Comparison of ENCODE assay signal across 21 cellular contexts in genomic region chr2:104429978-104430740, GRCh38.
DNase-seq lines count a peak whose midpoint lies in the region; TF ChIP-seq lines count a peak whose summit lies in the region.
"Had no signal": no experiment of that assay in that cellular context is flagged by ENCODE, and none has a peak within 500 bp of the region (broad histone marks: within the 10 kb centered on the region; RNA-seq: fewer than 3 reads in every experiment).

No MANE protein-coding gene starts in this region.

- no peaks in the 10 kb centered on the region for H3K27me3 Mint-ChIP-seq in chondrocyte (ENCODE audit: low read depth)

- H3K4me3 Mint-ChIP-seq in chondrocyte (ENCODE audit: unreplicated experiment): no peak overlapping the region
- H3K4me3 Mint-ChIP-seq: activated CD4-positive, alpha-beta T cell treated with anti-CD3 and anti-CD28 coated beads, Interleukin-2, amount 10 ng/mL, durations not matched to agents 24 days and 14 days; activated naive CD8-positive, alpha-beta T cell; central memory CD8-positive, alpha-beta T cell had no signal

- TF ChIP-seq EP300 in suprapubic skin (IDR thresholded peaks at IDR 0.05): no peak

- no peak for TF ChIP-seq POLR2A in suprapubic skin (IDR thresholded peaks at IDR 0.05)

- no peak overlapping the region for H3K27ac Mint-ChIP-seq in chondrocyte (ENCODE audit: unreplicated experiment)
- H3K27ac Mint-ChIP-seq: activated CD4-positive, alpha-beta T cell treated with anti-CD3 and anti-CD28 coated beads, Interleukin-2, amount 10 ng/mL, durations not matched to agents 24 days and 14 days; activated naive CD8-positive, alpha-beta T cell had no signal

- no peak overlapping the region for H3K4me3 ChIP-seq in SJCRH30
- H3K4me3 ChIP-seq in suprapubic skin: no peak overlapping the region
- H3K4me3 ChIP-seq in HAP-1: no peak overlapping the region
- H3K4me3 ChIP-seq: GM12878, tibial nerve had no signal

- no peak overlapping the region for H3K27ac ChIP-seq in SJCRH30
- peak overlapping the region; percentile 89 for H3K27ac ChIP-seq in temporal lobe (ENCODE audit: low read depth, low read length)
- H3K27ac ChIP-seq in suprapubic skin: no peak overlapping the region
- H3K27ac ChIP-seq: tibial nerve had no signal

- H3K27me3 ChIP-seq in SJCRH30: no peaks in the 10 kb centered on the region
- H3K27me3 ChIP-seq in suprapubic skin: peaks cover 5% of the 10 kb centered on the region
- no peaks in the 10 kb centered on the region for H3K27me3 ChIP-seq in HAP-1 (ENCODE audit: low read depth)

- H3K9me3 Mint-ChIP-seq in chondrocyte (ENCODE audit: low read depth): no peaks in the 10 kb centered on the region
- H3K9me3 Mint-ChIP-seq: activated CD4-positive, alpha-beta T cell treated with anti-CD3 and anti-CD28 coated beads, Interleukin-2, amount 10 ng/mL, durations not matched to agents 24 days and 14 days; central memory CD8-positive, alpha-beta T cell had no signal

- no peak for TF ChIP-seq CTCF in suprapubic skin (IDR thresholded peaks at IDR 0.05)
- TF ChIP-seq CTCF in chondrocyte (IDR thresholded peaks at IDR 0.05): no peak

- H3K36me3 Mint-ChIP-seq in chondrocyte (ENCODE audit: low read depth): no peaks in the 10 kb centered on the region
- H3K36me3 Mint-ChIP-seq: activated naive CD8-positive, alpha-beta T cell; CD14-positive monocyte had no signal

- no peaks in the 10 kb centered on the region for H3K9me3 ChIP-seq in SJCRH30 (replicated peaks)
- H3K9me3 ChIP-seq in suprapubic skin: no peaks in the 10 kb centered on the region
- H3K9me3 ChIP-seq in HAP-1: no peaks in the 10 kb centered on the region
- H3K9me3 ChIP-seq: tibial nerve had no signal

- H3K4me1 ChIP-seq in SJCRH30 (peaks cover 8% of the 10 kb centered on the region; the same call in 1 of the 2 replicates), suprapubic skin (peaks cover 5% of the 10 kb centered on the region), HAP-1 (no peaks in the 10 kb centered on the region)
- H3K4me1 ChIP-seq: tibial nerve had no signal

- DNase-seq in NCI-H1417 (lab: John Stamatoyannopoulos, UW) (peak in 2 of 3 experiments; percentile 3 to 30), NCI-H1417 treated with DMSO at 0.1 percent for 48 hours (lab: John Stamatoyannopoulos, UW) (no peak), SJCRH30 (peak; percentile 38 to 54), kidney tubule cell (ENCODE audit: low spot score) (peak; percentile 57), suprapubic skin (ENCODE audit: low spot score in 2 of 2) (no peak), HAP-1 (ENCODE audit: low spot score in 2 of 2) (no peak), chondrocyte (ENCODE audit: low spot score) (no peak)
- DNase-seq: 8988T; activated CD4-positive, alpha-beta T cell treated with anti-CD3 and anti-CD28 coated beads, Interleukin-2, amount 10 ng/mL, durations not matched to agents 24 days and 14 days; foreskin melanocyte; mammary epithelial cell; NCI-H226; PC-3; stimulated activated CD4-positive, alpha-beta T cell treated with anti-CD3 and anti-CD28 coated beads, Interleukin-4, amount 100 ng/mL, for 4 hours; T1000 had no signal

- 88% methylated on average over 15 of the region's 15 CpGs for WGBS in suprapubic skin

- in situ Hi-C loops in HAP-1 (cut with MboI; ENCODE audit: low sequenced_read_pairs): no loop called here

- peaks cover 7% of the 10 kb centered on the region for H3K4me1 Mint-ChIP-seq in chondrocyte (ENCODE audit: low read depth)

- H3K36me3 ChIP-seq in SJCRH30 (no peaks in the 10 kb centered on the region), suprapubic skin (no peaks in the 10 kb centered on the region), HAP-1 (replicated peaks) (no peaks in the 10 kb centered on the region)
- H3K36me3 ChIP-seq: tibial nerve had no signal

Comparison
In these comparisons a context has a peak if more than half of its experiments do, and no peak if none do; other contexts are left out.
1. DNase-seq: peak in NCI-H1417 (2 of 3), SJCRH30 (2 of 2) and kidney tubule cell (single experiment); none in NCI-H1417 treated with DMSO at 0.1 percent for 48 hours (single experiment), suprapubic skin (0 of 2), HAP-1 (0 of 2) and chondrocyte (single experiment).